In genomic region chr21:45288441-45288841, GRCh38 we compare ENCODE assay signal across 8 cellular contexts. TPM values are rescaled to one million over a fixed set of nuclear protein-coding genes. Genes with fewer than 3 reads are reported as not detected.
DNase-seq lines count a peak whose midpoint lies in the region; ATAC-seq, FAIRE-seq and TF ChIP-seq lines count a peak whose summit lies in the region.

No MANE protein-coding gene starts in this region.

- no peak for TF ChIP-seq POLR2A in suprapubic skin (IDR thresholded peaks at IDR 0.05)

- H3K27me3 ChIP-seq in suprapubic skin = no peaks in the 10 kb centered on the region

- TF ChIP-seq CTCF in activated CD8-positive, alpha-beta T cell treated with anti-CD3 and anti-CD28 coated beads for 36 hours (IDR thresholded peaks at IDR 0.05) = no peak
- no peak for TF ChIP-seq CTCF in kidney (IDR thresholded peaks at IDR 0.05; ENCODE audit: borderline replicate concordance, extremely low read depth, insufficient read depth)
- no peak for TF ChIP-seq CTCF in suprapubic skin (IDR thresholded peaks at IDR 0.05)

- TF ChIP-seq EP300 in suprapubic skin (IDR thresholded peaks at IDR 0.05) = no peak

- POLR2A ChIA-PET in activated CD8-positive, alpha-beta T cell treated with anti-CD3 and anti-CD28 coated beads for 36 hours (lab: Charles Lee) = interaction anchor here (1.1 to 1.4 kb wide), 3 partner anchors 17 to 35 kb away, joined by 3 read pairs; no protein-coding TSS in a partner anchor

- FAIRE-seq in kidney (lab: Jason Lieb, UNC) = no peak

- intact Hi-C loops in activated CD8-positive, alpha-beta T cell treated with anti-CD3 and anti-CD28 coated beads for 36 hours (cut with micrococcal nuclease) = no loop called here
- intact Hi-C loops in kidney (cut with DNase I) = no loop called here

- peak overlapping the region; percentile 10 for H3K4me3 Mint-ChIP-seq in T-helper 1 cell treated with Interleukin-12 subunit alpha and Interleukin-12 subunit beta and Interleukin-4 antibody, amounts not matched to agents 30 μg/mL and 1 μg/mL, for 36 hours
- peak overlapping the region; percentile 77 for H3K4me3 Mint-ChIP-seq in activated CD8-positive, alpha-beta T cell treated with anti-CD3 and anti-CD28 coated beads for 36 hours

- H3K4me1 Mint-ChIP-seq in T-helper 1 cell treated with Interleukin-12 subunit alpha and Interleukin-12 subunit beta and Interleukin-4 antibody, amounts not matched to agents 30 μg/mL and 1 μg/mL, for 36 hours (ENCODE audit: low read depth) = peaks cover 14% of the 10 kb centered on the region
- peaks cover 12% of the 10 kb centered on the region for H3K4me1 Mint-ChIP-seq in activated CD8-positive, alpha-beta T cell treated with anti-CD3 and anti-CD28 coated beads for 36 hours (ENCODE audit: low read depth)

- peaks cover 10% of the 10 kb centered on the region for H3K27me3 Mint-ChIP-seq in T-helper 1 cell treated with Interleukin-12 subunit alpha and Interleukin-12 subunit beta and Interleukin-4 antibody, amounts not matched to agents 30 μg/mL and 1 μg/mL, for 36 hours (ENCODE audit: low read depth)
- H3K27me3 Mint-ChIP-seq in activated CD8-positive, alpha-beta T cell treated with anti-CD3 and anti-CD28 coated beads for 36 hours = no peaks in the 10 kb centered on the region

- 28% methylated on average over 9 of the region's 34 CpGs for WGBS in suprapubic skin

- H3K36me3 Mint-ChIP-seq in T-helper 1 cell treated with Interleukin-12 subunit alpha and Interleukin-12 subunit beta and Interleukin-4 antibody, amounts not matched to agents 30 μg/mL and 1 μg/mL, for 36 hours (ENCODE audit: low read depth) = peaks cover 9% of the 10 kb centered on the region
- peaks cover 5% of the 10 kb centered on the region for H3K36me3 Mint-ChIP-seq in activated CD8-positive, alpha-beta T cell treated with anti-CD3 and anti-CD28 coated beads for 36 hours (ENCODE audit: low read depth)

- CTCF ChIA-PET in activated CD8-positive, alpha-beta T cell treated with anti-CD3 and anti-CD28 coated beads for 36 hours (lab: Charles Lee) = interaction anchor here (1.0 to 3.0 kb wide), 2 partner anchors 21 to 149 kb away, joined by 4 to 10 read pairs; no protein-coding TSS in a partner anchor

- peak overlapping the region; percentile 29 to 50 for H3K9ac ChIP-seq in kidney (ENCODE audit: low read length in 2 of 2)

- H3K9me3 Mint-ChIP-seq in T-helper 1 cell treated with Interleukin-12 subunit alpha and Interleukin-12 subunit beta and Interleukin-4 antibody, amounts not matched to agents 30 μg/mL and 1 μg/mL, for 36 hours = no peaks in the 10 kb centered on the region
- no peaks in the 10 kb centered on the region for H3K9me3 Mint-ChIP-seq in activated CD8-positive, alpha-beta T cell treated with anti-CD3 and anti-CD28 coated beads for 36 hours

- H3K4me1 ChIP-seq in kidney (ENCODE audit: control insufficient read depth in 1 of 2, insufficient read depth in 1 of 2, low read depth in 1 of 2, low read length in 2 of 2) (peaks cover 13 to 22% of the 10 kb centered on the region in 2 donors), suprapubic skin (peaks cover 51% of the 10 kb centered on the region)

- H3K4me3 ChIP-seq in kidney (ENCODE audit: low read length in 2 of 2) (peak overlapping the region in 1 of 2 donors; percentile 61), suprapubic skin (peak overlapping the region; percentile 80)

- H3K27ac Mint-ChIP-seq in T-helper 1 cell treated with Interleukin-12 subunit alpha and Interleukin-12 subunit beta and Interleukin-4 antibody, amounts not matched to agents 30 μg/mL and 1 μg/mL, for 36 hours = no peak overlapping the region
- H3K27ac Mint-ChIP-seq in activated CD8-positive, alpha-beta T cell treated with anti-CD3 and anti-CD28 coated beads for 36 hours = no peak overlapping the region

- ATAC-seq in activated CD8-positive, alpha-beta T cell treated with anti-CD3 and anti-CD28 coated beads for 36 hours = no peak
- ATAC-seq in HG02852 (IDR thresholded peaks at IDR 0.05; ENCODE audit: unreplicated experiment) = no peak

- H3K36me3 ChIP-seq in kidney (ENCODE audit: control insufficient read depth in 1 of 2, insufficient read depth in 2 of 2, low read length in 2 of 2) (peaks cover 12 to 20% of the 10 kb centered on the region in 2 donors), suprapubic skin (peaks cover 23% of the 10 kb centered on the region)

- H3K27ac ChIP-seq in kidney (ENCODE audit: low read depth in 2 of 2, low read length in 2 of 2) (no peak overlapping the region), suprapubic skin (peak overlapping the region; percentile 80)

- no peak for DNase-seq in T-helper 1 cell
- no peak for DNase-seq in activated CD8-positive, alpha-beta T cell treated with anti-CD3 and anti-CD28 coated beads for 36 hours
- peak; percentile 82 for DNase-seq in kidney
- peak in 1 of 2 donors; percentile 77 for DNase-seq in suprapubic skin (ENCODE audit: low spot score in 2 of 2)
- DNase-seq in NCI-H146 (lab: John Stamatoyannopoulos, UW) = no peak
- DNase-seq in effector CD4-positive, alpha-beta T cell = no peak

- H3K9me3 ChIP-seq in kidney (ENCODE audit: control insufficient read depth in 1 of 2, low read length in 2 of 2) (no peaks in the 10 kb centered on the region), suprapubic skin (no peaks in the 10 kb centered on the region)

RNA-seq across cellular contexts. Expression of gene POFUT2, which starts 0.7 kb away (rescaled TPM):
- total RNA-seq in activated CD8-positive, alpha-beta T cell treated with anti-CD3 and anti-CD28 coated beads for 36 hours = 10 to 100 TPM; 11.7 to 12.4 TPM
- total RNA-seq in kidney (30.2 TPM), suprapubic skin (10 to 100 TPM; 10.7 to 46.9 (median 20.0) TPM)
- 18.3 TPM for polyA plus RNA-seq in kidney (ENCODE audit: insufficient read depth, low read depth, low replicate concordance)
